ENCODE assay signal across 16 cellular contexts in genomic region chr3:13564751-13565560, GRCh38. TPM values are rescaled to one million over a fixed set of nuclear protein-coding genes. Genes with fewer than 3 reads are reported as not detected.
DNase-seq lines count a peak whose midpoint lies in the region; ATAC-seq, FAIRE-seq and TF ChIP-seq lines count a peak whose summit lies in the region.
"Had no signal": no experiment of that assay in that cellular context is flagged by ENCODE, and none has a peak within 500 bp of the region (broad histone marks: within the 10 kb centered on the region; RNA-seq: fewer than 3 reads in every experiment).

No MANE protein-coding gene starts in this region.

- no peaks in the 10 kb centered on the region for H3K9me3 Mint-ChIP-seq in endothelial cell (ENCODE audit: unreplicated experiment)
- H3K9me3 Mint-ChIP-seq: stimulated activated memory B cell treated with anti-CD40 and anti-IgM and Interleukin-4, amounts not matched to agents 10 μg/mL and 1 μg/mL and 100 μg/mL, for 72 hours had no signal

- H3K27ac ChIP-seq in HEK293 (ENCODE audit: extremely low read depth, low read depth, low read length) (no peak overlapping the region), lower lobe of right lung (no peak overlapping the region)
- H3K27ac ChIP-seq: left lung, transverse colon had no signal

- H3K27me3 ChIP-seq in bronchial epithelial cell (ENCODE audit: control insufficient read depth, insufficient read depth, low read length) = peaks cover 2% of the 10 kb centered on the region
- no peaks in the 10 kb centered on the region for H3K27me3 ChIP-seq in lower lobe of right lung (ENCODE audit: low read depth)
- H3K27me3 ChIP-seq: BE2C, transverse colon had no signal

- no peaks in the 10 kb centered on the region for H3K36me3 Mint-ChIP-seq in endothelial cell (ENCODE audit: low read depth, unreplicated experiment)
- H3K36me3 Mint-ChIP-seq: stimulated activated memory B cell treated with anti-CD40 and anti-IgM and Interleukin-4, amounts not matched to agents 10 μg/mL and 1 μg/mL and 100 μg/mL, for 72 hours had no signal

- POLR2A ChIA-PET in HEK293 (lab: Yijun Ruan, JAX) = no interaction called here

- H3K4me3 Mint-ChIP-seq in endothelial cell (ENCODE audit: unreplicated experiment) = no peak overlapping the region
- H3K4me3 Mint-ChIP-seq: stimulated activated memory B cell treated with anti-CD40 and anti-IgM and Interleukin-4, amounts not matched to agents 10 μg/mL and 1 μg/mL and 100 μg/mL, for 72 hours had no signal

- peaks cover 12% of the 10 kb centered on the region for H3K27me3 Mint-ChIP-seq in endothelial cell (ENCODE audit: unreplicated experiment)

- no peak for ATAC-seq in lower lobe of right lung
- ATAC-seq in activated CD4-positive, CD25-positive, alpha-beta regulatory T cell treated with anti-CD3 and anti-CD28 coated beads, Interleukin-2, amount 50 U/mL, for 24 hours = no peak
- ATAC-seq: HCT116; left lung; stimulated activated memory B cell treated with anti-CD40 and anti-IgM and Interleukin-4, amounts not matched to agents 10 μg/mL and 1 μg/mL and 100 μg/mL, for 72 hours had no signal

- CTCF ChIA-PET in HEK293 (lab: Yijun Ruan, JAX) = interaction anchor here (0.6 kb wide), 1 partner anchor 36 kb away, joined by 4 read pairs; no protein-coding TSS in a partner anchor

- H3K9me3 ChIP-seq in HEK293 (ENCODE audit: control insufficient read depth, insufficient read depth, low read depth, low read length) (no peaks in the 10 kb centered on the region), lower lobe of right lung (no peaks in the 10 kb centered on the region)
- H3K9me3 ChIP-seq: BE2C, left lung, transverse colon had no signal

- DNase-seq in NCI-H345 treated with DMSO at 0.1 percent for 48 hours (lab: John Stamatoyannopoulos, UW; ENCODE audit: unreplicated experiment) (peak; percentile 74), bronchial epithelial cell (ENCODE audit: low read depth) (no peak), lower lobe of right lung (peak; percentile 28), occipital lobe (lab: John Stamatoyannopoulos, UW) (no peak), endothelial cell (ENCODE audit: low spot score) (no peak)
- DNase-seq in activated effector memory CD4-positive, alpha-beta T cell treated with anti-CD3 and anti-CD28 coated beads, Interleukin-2, amount 50 U/mL, for 16 hours = no peak
- DNase-seq: activated naive CD4-positive, alpha-beta T cell treated with anti-CD3 and anti-CD28 coated beads, Interleukin-2, amount 50 U/mL, for 16 hours; BE2C; NCI-H774; T-helper 1 cell; transverse colon had no signal

- peak; percentile 70 for FAIRE-seq in bronchial epithelial cell (lab: Jason Lieb, UNC)

- TF ChIP-seq CTCF in HEK293 (tag by site-specific recombination; IDR thresholded peaks at IDR 0.05) (no peak), bronchial epithelial cell (IDR thresholded peaks at IDR 0.05; ENCODE audit: insufficient read depth, low read length, severe bottlenecking) (no peak), lower lobe of right lung (IDR thresholded peaks at IDR 0.05) (no peak), endothelial cell (IDR thresholded peaks at IDR 0.05; ENCODE audit: unreplicated experiment) (no peak)

- no peaks in the 10 kb centered on the region for H3K4me1 ChIP-seq in HEK293 (ENCODE audit: control insufficient read depth, insufficient read depth, low read length)
- H3K4me1 ChIP-seq in lower lobe of right lung = no peaks in the 10 kb centered on the region
- H3K4me1 ChIP-seq: transverse colon had no signal

- H3K36me3 ChIP-seq in HEK293 (ENCODE audit: control insufficient read depth in 2 of 2, insufficient read depth in 1 of 2, low read length in 2 of 2) (no peaks in the 10 kb centered on the region), bronchial epithelial cell (ENCODE audit: control insufficient read depth, insufficient read depth, low read length) (no peaks in the 10 kb centered on the region), lower lobe of right lung (no peaks in the 10 kb centered on the region)
- H3K36me3 ChIP-seq: BE2C, left lung, transverse colon had no signal

- peaks cover 20% of the 10 kb centered on the region for H3K4me1 Mint-ChIP-seq in endothelial cell (ENCODE audit: unreplicated experiment)
- H3K4me1 Mint-ChIP-seq: stimulated activated memory B cell treated with anti-CD40 and anti-IgM and Interleukin-4, amounts not matched to agents 10 μg/mL and 1 μg/mL and 100 μg/mL, for 72 hours had no signal

- H3K27ac Mint-ChIP-seq in endothelial cell (ENCODE audit: unreplicated experiment) = no peak overlapping the region
- H3K27ac Mint-ChIP-seq: stimulated activated memory B cell treated with anti-CD40 and anti-IgM and Interleukin-4, amounts not matched to agents 10 μg/mL and 1 μg/mL and 100 μg/mL, for 72 hours had no signal

- intact Hi-C loops in lower lobe of right lung (cut with DNase I) = no loop called here

- H3K4me3 ChIP-seq in HEK293 (ENCODE audit: low read depth, low read length) (no peak overlapping the region), bronchial epithelial cell (ENCODE audit: low read depth, low read length) (no peak overlapping the region), lower lobe of right lung (no peak overlapping the region)
- H3K4me3 ChIP-seq: left lung, transverse colon had no signal

TF ChIP-seq in HEK293, 187 proteins besides CTCF, POLR2A, EP300 and RAD21:
- TF ChIP-seq, protein P1, sequence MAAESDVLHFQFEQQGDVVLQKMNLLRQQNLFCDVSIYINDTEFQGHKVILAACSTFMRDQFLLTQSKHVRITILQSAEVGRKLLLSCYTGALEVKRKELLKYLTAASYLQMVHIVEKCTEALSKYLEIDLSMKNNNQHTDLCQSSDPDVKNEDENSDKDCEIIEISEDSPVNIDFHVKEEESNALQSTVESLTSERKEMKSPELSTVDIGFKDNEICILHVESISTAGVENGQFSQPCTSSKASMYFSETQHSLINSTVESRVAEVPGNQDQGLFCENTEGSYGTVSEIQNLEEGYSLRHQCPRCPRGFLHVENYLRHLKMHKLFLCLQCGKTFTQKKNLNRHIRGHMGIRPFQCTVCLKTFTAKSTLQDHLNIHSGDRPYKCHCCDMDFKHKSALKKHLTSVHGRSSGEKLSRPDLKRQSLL (tag by site-specific recombination; IDR thresholded peaks at IDR 0.05) = no peak
- TF ChIP-seq MYNN (tag by site-specific recombination; IDR thresholded peaks at IDR 0.05; ENCODE audit: borderline replicate concordance) = no peak
- no peak for TF ChIP-seq ZBTB8A (tag by site-specific recombination; IDR thresholded peaks at IDR 0.05)
- no peak for TF ChIP-seq SCRT2 (tag by site-specific recombination; IDR thresholded peaks at IDR 0.05)
- TF ChIP-seq KLF9 (tag by site-specific recombination; IDR thresholded peaks at IDR 0.05; ENCODE audit: low read depth) = no peak
- TF ChIP-seq SCRT1 (tag by site-specific recombination; IDR thresholded peaks at IDR 0.05; ENCODE audit: borderline replicate concordance) = no peak
- peak; percentile 69 for TF ChIP-seq ZIC2 (tag by site-specific recombination; IDR thresholded peaks at IDR 0.05)
- TF ChIP-seq ZNF211 (tag by site-specific recombination; IDR thresholded peaks at IDR 0.05; ENCODE audit: low read depth) = no peak
- 0 out of 2 replicates have a peak, but pooled peaks have one; percentile 38 for TF ChIP-seq ZFHX2 (tag by site-specific recombination; conservative IDR thresholded peaks at IDR 0.05)

RNA-seq across cellular contexts. Expression of gene FBLN2, which starts 16.0 kb away (rescaled TPM):
- total RNA-seq in bronchial epithelial cell (3.8 and 4.7 TPM in 2 replicates), lower lobe of right lung (40.8 TPM), occipital lobe (9.4 TPM), endothelial cell (ENCODE audit: unreplicated experiment) (10.5 TPM)

Comparison
In these comparisons a context has a peak if more than half of its experiments do, and no peak if none do; other contexts are left out.
1. DNase-seq: peak in NCI-H345 treated with DMSO at 0.1 percent for 48 hours (single experiment) and lower lobe of right lung (single experiment); none in bronchial epithelial cell (single experiment), activated effector memory CD4-positive, alpha-beta T cell treated with anti-CD3 and anti-CD28 coated beads, Interleukin-2, amount 50 U/mL, for 16 hours (single experiment), occipital lobe (single experiment) and endothelial cell (single experiment).